In the genomic region with DNA sequence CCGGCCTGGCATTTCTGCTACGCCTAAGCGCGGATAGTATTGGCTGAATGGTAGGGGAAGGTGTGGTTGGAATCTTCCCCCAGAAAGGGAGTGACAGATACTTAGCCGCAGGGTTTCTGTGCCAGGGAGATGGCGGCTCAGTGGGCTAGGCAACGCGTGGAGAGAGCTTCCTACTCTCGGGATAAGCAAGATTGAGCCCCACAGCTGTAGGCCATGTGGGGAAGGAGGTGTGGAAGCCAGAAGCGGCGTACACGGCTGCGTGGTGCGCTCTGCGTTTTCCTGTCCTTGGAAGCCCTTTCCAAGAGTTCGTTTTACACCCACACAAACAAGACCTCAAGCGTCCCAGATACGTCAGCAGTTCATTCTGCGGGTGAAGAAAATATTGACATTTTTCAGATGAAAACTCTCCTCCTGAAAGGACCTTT, we compare ENCODE assay signal across 8 cellular contexts. TPM values are rescaled to one million over a fixed set of nuclear protein-coding genes. Genes with fewer than 3 reads are reported as not detected.
DNase-seq lines count a peak whose midpoint lies in the region; ATAC-seq, FAIRE-seq and TF ChIP-seq lines count a peak whose summit lies in the region.

No MANE protein-coding gene starts in this region.

- H3K4me1 Mint-ChIP-seq in neural progenitor cell = peaks cover 11% of the 10 kb centered on the region

- peak overlapping the region; percentile 86 for H3K4me3 Mint-ChIP-seq in neural progenitor cell

- H3K9me3 ChIP-seq in neural progenitor cell (ENCODE audit: low read depth) = no peaks in the 10 kb centered on the region

- DNase-seq in A172 (ENCODE audit: low spot score) (peak; percentile 40), GM18507 (ENCODE audit: extremely low spot score, insufficient read length, low read depth) (no peak), NCI-H748 (lab: John Stamatoyannopoulos, UW; ENCODE audit: unreplicated experiment) (peak; percentile 67), fibroblast of peridontal ligament (ENCODE audit: extremely low read depth) (peak; percentile 69), neural progenitor cell (ENCODE audit: low spot score) (peak; percentile 54)
- peak; percentile 55 to 58 for DNase-seq in activated T-cell treated with anti-CD3 and anti-CD28 coated beads, Interleukin-2, amount 50 U/mL, for 48 hours

- peak; percentile 45 for FAIRE-seq in GM18507 (lab: Jason Lieb, UNC)

- H3K27ac Mint-ChIP-seq in neural progenitor cell = no peak overlapping the region

- H3K79me2 ChIP-seq in neural progenitor cell (ENCODE audit: low read depth) = no peaks in the 10 kb centered on the region

- under 1% methylated on average over 19 of the region's 19 CpGs for WGBS in urinary bladder

- H3K27me3 ChIP-seq in neural progenitor cell = peaks cover 79% of the 10 kb centered on the region

- no peak overlapping the region for H3K9ac ChIP-seq in neural progenitor cell

- ATAC-seq in HG03045 (IDR thresholded peaks at IDR 0.05; ENCODE audit: unreplicated experiment) = peak; percentile 33

- H4K20me1 ChIP-seq in neural progenitor cell (ENCODE audit: low read depth) = peaks cover 4% of the 10 kb centered on the region

- H3K9me3 Mint-ChIP-seq in neural progenitor cell = no peaks in the 10 kb centered on the region

- H3K27me3 Mint-ChIP-seq in neural progenitor cell (ENCODE audit: insufficient read depth, low read depth) = peaks cover 39% of the 10 kb centered on the region

- H3K4me1 ChIP-seq in neural progenitor cell = peaks cover 7% of the 10 kb centered on the region
- H3K4me1 ChIP-seq in urinary bladder (ENCODE audit: insufficient read depth) = no peaks in the 10 kb centered on the region

- H3F3A ChIP-seq in neural progenitor cell (ENCODE audit: low read depth) = no peaks in the 10 kb centered on the region

- TF ChIP-seq CTCF in neural progenitor cell (IDR thresholded peaks at IDR 0.05) = no peak

- H3K36me3 ChIP-seq in neural progenitor cell = no peaks in the 10 kb centered on the region
- H3K36me3 ChIP-seq in urinary bladder (ENCODE audit: insufficient read depth) = no peaks in the 10 kb centered on the region

- H3K4me3 ChIP-seq in neural progenitor cell (peak overlapping the region; percentile 57), urinary bladder (ENCODE audit: low read depth, low read length) (peak overlapping the region; percentile 72)

- H2AFZ ChIP-seq in neural progenitor cell (replicated peaks) = peak overlapping the region; percentile 60

- H3K27ac ChIP-seq in neural progenitor cell (no peak overlapping the region), urinary bladder (ENCODE audit: low read depth) (peak overlapping the region; percentile 81)

- peak overlapping the region; percentile 80 for H3K4me2 ChIP-seq in neural progenitor cell

- H3K36me3 Mint-ChIP-seq in neural progenitor cell = no peaks in the 10 kb centered on the region

RNA-seq across cellular contexts. Expression of a gene that starts 0.4 kb away (rescaled TPM):
- total RNA-seq in A172 (2014; rRNA removed; shearing (Covaris generic)) = 7.8 and 9.9 TPM in 2 replicates
- total RNA-seq in neural progenitor cell (ENCODE audit: low replicate concordance) = 0.99 TPM in 1 of 2 replicates, not detected in the other
- 13.8 TPM for total RNA-seq in urinary bladder
- 9.5 TPM for polyA plus RNA-seq in urinary bladder

RNA-seq across cellular contexts. Expression of a gene that starts 50.6 kb away (rescaled TPM):
- total RNA-seq in A172 (2014; rRNA removed; shearing (Covaris generic)) = 9.3 and 16.4 TPM in 2 replicates
- total RNA-seq in neural progenitor cell (ENCODE audit: low replicate concordance) (35.8 and 64.2 TPM in 2 replicates), urinary bladder (34.0 TPM)
- 13.7 TPM for polyA plus RNA-seq in urinary bladder
